22 cellular contexts compared by ENCODE assay signal in genomic region chr3:194054540-194054939, GRCh38.
"Had no signal": no experiment of that assay in that cellular context is flagged by ENCODE, and none has a peak within 500 bp of the region (broad histone marks: within the 10 kb centered on the region; RNA-seq: fewer than 3 reads in every experiment).

No MANE protein-coding gene starts in this region.

- H3K4me3 ChIP-seq: breast epithelium had no signal

- H3K36me3 ChIP-seq: breast epithelium had no signal

- H3K27ac ChIP-seq: breast epithelium had no signal

- H3K27me3 ChIP-seq: breast epithelium had no signal

- H3K27ac Mint-ChIP-seq: activated CD4-positive, alpha-beta T cell treated with anti-CD3 and anti-CD28 coated beads, Interleukin-2, amount 10 ng/mL, durations not matched to agents 24 days and 14 days; activated CD8-positive, alpha-beta memory T cell treated with anti-CD3 and anti-CD28 coated beads, Interleukin-2, amount 10 ng/mL, durations not matched to agents 7 days and 5 days; activated naive CD4-positive, alpha-beta T cell treated with anti-CD3 and anti-CD28 coated beads, Interleukin-2, amount 50 U/mL, for 24 hours; activated T-cell treated with anti-CD3 and anti-CD28 coated beads, Interleukin-2, amount 50 U/mL, for 24 hours; activated T-helper 1 cell treated with anti-CD3 and anti-CD28 coated beads, Interleukin-12 subunit alpha, Interleukin-12 subunit beta, Interleukin-2, Interleukin-4 antibody, amounts not matched to agents 30 ng/mL and 10 ng/mL and 1 ng/mL, durations not matched to agents 14 hours and 24 hours and 36 hours; T-helper 1 cell treated with Interleukin-12 subunit alpha and Interleukin-12 subunit beta and Interleukin-4 antibody, amounts not matched to agents 30 μg/mL and 1 μg/mL, for 36 hours had no signal

- DNase-seq: activated CD4-positive, alpha-beta T cell treated with anti-CD3 and anti-CD28 coated beads for 1 hour; activated CD4-positive, alpha-beta T cell treated with anti-CD3 and anti-CD28 coated beads, Interleukin-2, amount 10 ng/mL, durations not matched to agents 24 days and 14 days; activated CD4-positive, alpha-beta T cell treated with anti-CD3 and anti-CD28 coated beads, Interleukin-2, amount 50 U/mL, for 48 hours; activated CD8-positive, alpha-beta memory T cell treated with anti-CD3 and anti-CD28 coated beads, Interleukin-2, amount 10 ng/mL, durations not matched to agents 7 days and 5 days; activated effector memory CD4-positive, alpha-beta T cell treated with Interleukin-2 at 50 U/mL for 16 hours; activated naive CD4-positive, alpha-beta T cell; activated T-cell treated with anti-CD3 and anti-CD28 coated beads, Interleukin-2, amount 50 U/mL, for 24 hours; aorta; caudate nucleus; NCI-H1092; NCI-H1694; NCI-H2029; NCI-H2107; NCI-H345; NCI-H510A; NCI-H526 treated with DMSO at 0.1 percent for 48 hours; PC-3; SHP77 treated with DMSO at 0.1 percent for 48 hours had no signal

- H3K4me3 Mint-ChIP-seq: activated CD4-positive, alpha-beta T cell treated with anti-CD3 and anti-CD28 coated beads, Interleukin-2, amount 10 ng/mL, durations not matched to agents 24 days and 14 days; activated CD8-positive, alpha-beta memory T cell treated with anti-CD3 and anti-CD28 coated beads, Interleukin-2, amount 10 ng/mL, durations not matched to agents 7 days and 5 days; activated naive CD4-positive, alpha-beta T cell treated with anti-CD3 and anti-CD28 coated beads, Interleukin-2, amount 50 U/mL, for 24 hours; activated T-cell treated with anti-CD3 and anti-CD28 coated beads, Interleukin-2, amount 50 U/mL, for 24 hours; activated T-helper 1 cell treated with anti-CD3 and anti-CD28 coated beads, Interleukin-12 subunit alpha, Interleukin-12 subunit beta, Interleukin-2, Interleukin-4 antibody, amounts not matched to agents 30 ng/mL and 10 ng/mL and 1 ng/mL, durations not matched to agents 14 hours and 24 hours and 36 hours; T-helper 1 cell treated with Interleukin-12 subunit alpha and Interleukin-12 subunit beta and Interleukin-4 antibody, amounts not matched to agents 30 μg/mL and 1 μg/mL, for 36 hours had no signal

- ATAC-seq: activated CD8-positive, alpha-beta memory T cell treated with anti-CD3 and anti-CD28 coated beads, Interleukin-2, amount 10 ng/mL, durations not matched to agents 7 days and 5 days; PC-3 had no signal

- H3K4me1 ChIP-seq: breast epithelium had no signal

- H3K36me3 Mint-ChIP-seq: activated CD8-positive, alpha-beta memory T cell treated with anti-CD3 and anti-CD28 coated beads, Interleukin-2, amount 10 ng/mL, durations not matched to agents 7 days and 5 days had no signal
